ENCODE assay signal across 1 cellular context in the genomic region with DNA sequence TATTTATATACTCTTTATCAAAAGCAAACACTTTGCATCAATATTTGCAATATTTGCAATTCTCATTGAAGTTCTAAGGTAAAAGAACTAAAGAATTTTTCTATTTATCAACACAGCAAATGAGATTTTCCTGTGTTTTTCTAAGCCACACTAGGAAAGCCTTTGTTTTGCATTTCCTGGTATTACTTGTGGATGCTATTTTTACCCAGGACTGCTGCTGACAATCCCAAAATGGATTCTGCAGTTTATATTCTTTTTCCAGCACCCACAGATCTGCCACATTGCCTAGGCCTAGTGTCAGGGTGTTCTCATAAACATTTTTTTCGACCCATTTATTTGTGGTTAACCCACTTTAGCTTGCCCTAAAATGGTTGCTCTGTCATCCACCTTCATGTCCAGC.
TF ChIP-seq lines count a peak whose summit lies in the region.

No MANE protein-coding gene starts in this region.

TF ChIP-seq in IMR-90, 13 proteins besides CTCF, POLR2A, EP300 and RAD21:
- TF ChIP-seq, protein P1, sequence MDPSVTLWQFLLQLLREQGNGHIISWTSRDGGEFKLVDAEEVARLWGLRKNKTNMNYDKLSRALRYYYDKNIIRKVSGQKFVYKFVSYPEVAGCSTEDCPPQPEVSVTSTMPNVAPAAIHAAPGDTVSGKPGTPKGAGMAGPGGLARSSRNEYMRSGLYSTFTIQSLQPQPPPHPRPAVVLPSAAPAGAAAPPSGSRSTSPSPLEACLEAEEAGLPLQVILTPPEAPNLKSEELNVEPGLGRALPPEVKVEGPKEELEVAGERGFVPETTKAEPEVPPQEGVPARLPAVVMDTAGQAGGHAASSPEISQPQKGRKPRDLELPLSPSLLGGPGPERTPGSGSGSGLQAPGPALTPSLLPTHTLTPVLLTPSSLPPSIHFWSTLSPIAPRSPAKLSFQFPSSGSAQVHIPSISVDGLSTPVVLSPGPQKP (IDR thresholded peaks at IDR 0.05; ENCODE audit: borderline replicate concordance, low read depth, low read length) = no peak
- TF ChIP-seq SMC3 (IDR thresholded peaks at IDR 0.05; ENCODE audit: low read depth, low read length) = no peak
- no peak for TF ChIP-seq NFE2L2 (IDR thresholded peaks at IDR 0.05; ENCODE audit: low read depth, low read length)
- no peak for TF ChIP-seq MAZ (IDR thresholded peaks at IDR 0.05; ENCODE audit: borderline replicate concordance, low read depth, low read length)
- no peak for TF ChIP-seq FOS (IDR thresholded peaks at IDR 0.05; ENCODE audit: low read depth, low read length)
- no peak for TF ChIP-seq RCOR1 (IDR thresholded peaks at IDR 0.05; ENCODE audit: insufficient replicate concordance, low read length)
- TF ChIP-seq CEBPB (IDR thresholded peaks at IDR 0.05; ENCODE audit: low read depth, low read length) = no peak
- no peak for TF ChIP-seq MXI1 (IDR thresholded peaks at IDR 0.05; ENCODE audit: borderline replicate concordance, low read depth, low read length)
- TF ChIP-seq MAFK (IDR thresholded peaks at IDR 0.05; ENCODE audit: low read depth, low read length) = no peak
- TF ChIP-seq, protein P2, sequence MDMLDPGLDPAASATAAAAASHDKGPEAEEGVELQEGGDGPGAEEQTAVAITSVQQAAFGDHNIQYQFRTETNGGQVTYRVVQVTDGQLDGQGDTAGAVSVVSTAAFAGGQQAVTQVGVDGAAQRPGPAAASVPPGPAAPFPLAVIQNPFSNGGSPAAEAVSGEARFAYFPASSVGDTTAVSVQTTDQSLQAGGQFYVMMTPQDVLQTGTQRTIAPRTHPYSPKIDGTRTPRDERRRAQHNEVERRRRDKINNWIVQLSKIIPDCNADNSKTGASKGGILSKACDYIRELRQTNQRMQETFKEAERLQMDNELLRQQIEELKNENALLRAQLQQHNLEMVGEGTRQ (IDR thresholded peaks at IDR 0.05; ENCODE audit: low read depth, low read length) = no peak
- no peak for TF ChIP-seq RFX5 (IDR thresholded peaks at IDR 0.05; ENCODE audit: low read depth, low read length)
- TF ChIP-seq BHLHE40 (IDR thresholded peaks at IDR 0.05; ENCODE audit: low read depth, low read length) = no peak
- TF ChIP-seq CHD1 (IDR thresholded peaks at IDR 0.05; ENCODE audit: low read depth, low read length) = no peak
